ENCODE assay signal across 12 cellular contexts in the genomic region with DNA sequence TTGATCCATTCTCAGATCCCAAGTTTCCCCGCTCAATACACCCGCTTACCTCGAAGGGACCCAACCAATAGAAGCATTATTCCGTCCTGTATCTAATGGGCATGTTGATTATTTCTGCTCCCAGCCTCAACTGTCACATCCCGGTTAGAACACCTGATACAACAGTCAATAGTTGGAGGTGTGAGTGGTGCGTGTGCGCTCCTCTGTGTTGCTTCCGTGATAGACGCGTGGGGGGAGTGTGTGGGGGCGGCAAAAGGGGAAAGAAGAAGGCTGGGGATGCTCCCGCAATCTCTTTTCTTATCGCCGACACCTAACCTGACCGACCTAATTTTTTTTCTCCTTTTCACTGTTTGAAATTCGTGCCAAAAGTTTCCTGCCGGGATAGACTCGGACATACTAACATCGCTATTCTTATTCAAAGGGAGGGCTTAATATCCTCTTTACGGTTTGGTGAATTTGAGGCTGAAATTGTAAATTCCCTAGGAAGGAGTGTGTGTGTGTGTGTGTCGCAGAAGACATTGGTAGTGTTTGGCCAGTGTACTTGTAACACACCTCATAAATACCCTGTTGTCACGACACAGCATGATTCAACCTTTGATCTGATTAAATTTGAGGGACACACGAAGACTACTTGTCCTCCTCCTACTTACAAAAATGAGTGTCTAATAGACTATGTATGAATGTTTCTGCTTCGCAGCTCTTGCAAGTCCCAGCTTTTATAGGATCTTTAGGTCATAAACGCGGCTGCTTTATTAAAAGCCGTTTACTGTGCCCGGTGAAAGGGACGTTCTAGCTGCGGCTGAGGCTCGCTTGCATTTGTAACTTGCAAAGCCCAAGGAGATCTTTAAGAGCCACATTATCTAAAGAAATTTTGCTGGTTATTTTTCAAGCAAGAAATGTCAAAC. TPM values are rescaled to one million over a fixed set of nuclear protein-coding genes. Genes with fewer than 3 reads are reported as not detected.
A peak's percentile ranks its signal among the peaks of the same experiment; 100 is the strongest.
DNase-seq lines count a peak whose midpoint lies in the region; ATAC-seq lines count a peak whose summit lies in the region.
"Had no signal": no experiment of that assay in that cellular context is flagged by ENCODE, and none has a peak within 500 bp of the region (broad histone marks: within the 10 kb centered on the region; RNA-seq: fewer than 3 reads in every experiment).

No MANE protein-coding gene starts in this region.

- H3K27me3 ChIP-seq in mesendoderm (ENCODE audit: insufficient read depth, low read length, poor library complexity): peaks cover 36% of the 10 kb centered on the region

- peaks cover 91% of the 10 kb centered on the region for H3K27me3 Mint-ChIP-seq in activated T-helper 2 cell treated with anti-CD3 and anti-CD28 coated beads, Interferon-gamma antibody, Interleukin-2, Interleukin-4, amounts not matched to agents 10 μg/mL and 5 μg/mL and 100 μg/mL, durations not matched to agents 14 hours and 24 hours and 36 hours (ENCODE audit: low read depth)

- no peaks in the 10 kb centered on the region for H3K9me3 Mint-ChIP-seq in activated T-helper 2 cell treated with anti-CD3 and anti-CD28 coated beads, Interferon-gamma antibody, Interleukin-2, Interleukin-4, amounts not matched to agents 10 μg/mL and 5 μg/mL and 100 μg/mL, durations not matched to agents 14 hours and 24 hours and 36 hours
- H3K9me3 Mint-ChIP-seq: activated B cell treated with CpG ODN at 0.5 μM for 24 hours had no signal

- DNase-seq in NCI-H2029 treated with DMSO at 0.1 percent for 48 hours (lab: John Stamatoyannopoulos, UW) (peak; percentile 60), NCI-H2029 (lab: John Stamatoyannopoulos, UW) (no peak), ELF-1 (ENCODE audit: low read depth, low spot score) (peak; percentile 22), mesendoderm (peak; percentile 30)
- no peak for DNase-seq in activated T-helper 2 cell treated with anti-CD3 and anti-CD28 coated beads, Interferon-gamma antibody, Interleukin-2, Interleukin-4, amounts not matched to agents 10 μg/mL and 5 μg/mL and 100 μg/mL, durations not matched to agents 14 hours and 24 hours and 36 hours (ENCODE audit: low spot score)
- no peak for DNase-seq in activated T-cell treated with anti-CD3 and anti-CD28 coated beads, Interleukin-2, amount 50 U/mL, for 1 hour
- no peak for DNase-seq in stimulated activated CD4-positive, alpha-beta T cell treated with anti-CD3 and anti-CD28 coated beads, Interleukin-4, amount 100 ng/mL, for 4 hours
- DNase-seq: ACHN, activated B cell treated with CpG ODN at 0.5 μM for 24 hours, foreskin melanocyte, IMR-90 had no signal

- no peak overlapping the region for H3K9ac ChIP-seq in mesendoderm (ENCODE audit: low read length)

- no peak overlapping the region for H2BK120ac ChIP-seq in mesendoderm (ENCODE audit: low read depth, low read length)

- H3K4me1 Mint-ChIP-seq in activated T-helper 2 cell treated with anti-CD3 and anti-CD28 coated beads, Interferon-gamma antibody, Interleukin-2, Interleukin-4, amounts not matched to agents 10 μg/mL and 5 μg/mL and 100 μg/mL, durations not matched to agents 14 hours and 24 hours and 36 hours (ENCODE audit: low read depth): peaks cover 25% of the 10 kb centered on the region

- H2AK5ac ChIP-seq in mesendoderm (ENCODE audit: low read length): no peak overlapping the region

- no peak overlapping the region for H3K23ac ChIP-seq in mesendoderm (ENCODE audit: low read length)

- H3K4me3 ChIP-seq in mesendoderm (ENCODE audit: low read length): no peak overlapping the region

- H2BK15ac ChIP-seq in mesendoderm (replicated peaks; ENCODE audit: low read depth): no peak overlapping the region

- peaks cover 3% of the 10 kb centered on the region for H3K36me3 Mint-ChIP-seq in activated T-helper 2 cell treated with anti-CD3 and anti-CD28 coated beads, Interferon-gamma antibody, Interleukin-2, Interleukin-4, amounts not matched to agents 10 μg/mL and 5 μg/mL and 100 μg/mL, durations not matched to agents 14 hours and 24 hours and 36 hours (ENCODE audit: low read depth)

- H3K4me3 Mint-ChIP-seq in activated T-helper 2 cell treated with anti-CD3 and anti-CD28 coated beads, Interferon-gamma antibody, Interleukin-2, Interleukin-4, amounts not matched to agents 10 μg/mL and 5 μg/mL and 100 μg/mL, durations not matched to agents 14 hours and 24 hours and 36 hours (ENCODE audit: low read depth): peak overlapping the region; percentile 60

- H2BK5ac ChIP-seq in mesendoderm (ENCODE audit: low read length): no peak overlapping the region

- H3K27ac ChIP-seq in mesendoderm (ENCODE audit: low read depth, low read length): no peak overlapping the region

- no CpG with 5 or more reads among the region's 31 CpGs for WGBS in mesendoderm (ENCODE audit: extremely low coverage, insufficient coverage, low lambda C conversion rate)

- H3K56ac ChIP-seq in mesendoderm (ENCODE audit: low read length): no peak overlapping the region

- intact Hi-C loops in activated T-helper 2 cell treated with anti-CD3 and anti-CD28 coated beads, Interferon-gamma antibody, Interleukin-2, Interleukin-4, amounts not matched to agents 10 μg/mL and 5 μg/mL and 100 μg/mL, durations not matched to agents 14 hours and 24 hours and 36 hours (cut with micrococcal nuclease): loop anchor here (5.0 kb wide), 1 partner anchor 341 kb away; no protein-coding TSS in a partner anchor

- H3K4me1 ChIP-seq in mesendoderm (ENCODE audit: control insufficient read depth, low read depth, low read length): peaks cover 7% of the 10 kb centered on the region

- H3K79me2 ChIP-seq in mesendoderm (ENCODE audit: control insufficient read depth, insufficient read depth, low read length): no peaks in the 10 kb centered on the region

- H3K79me1 ChIP-seq in mesendoderm (ENCODE audit: low read length): no peaks in the 10 kb centered on the region

- H4K5ac ChIP-seq in mesendoderm (ENCODE audit: low read length): no peak overlapping the region

- H3K4ac ChIP-seq in mesendoderm (ENCODE audit: low read depth, low read length): no peak overlapping the region

- H3K4me2 ChIP-seq in mesendoderm (ENCODE audit: low read length): no peak overlapping the region

- H3K27ac Mint-ChIP-seq in activated T-helper 2 cell treated with anti-CD3 and anti-CD28 coated beads, Interferon-gamma antibody, Interleukin-2, Interleukin-4, amounts not matched to agents 10 μg/mL and 5 μg/mL and 100 μg/mL, durations not matched to agents 14 hours and 24 hours and 36 hours: no peak overlapping the region
- H3K27ac Mint-ChIP-seq: activated B cell treated with CpG ODN at 0.5 μM for 24 hours had no signal

- ATAC-seq in GM18870 (IDR thresholded peaks at IDR 0.05; ENCODE audit: unreplicated experiment): no peak

- no peak overlapping the region for H4K8ac ChIP-seq in mesendoderm (ENCODE audit: low read depth, low read length)

- no peaks in the 10 kb centered on the region for H3K36me3 ChIP-seq in mesendoderm (ENCODE audit: control insufficient read depth, insufficient read depth, low read length)

- H3K18ac ChIP-seq in mesendoderm (ENCODE audit: low read length): no peak overlapping the region

RNA-seq across cellular contexts. Expression of gene PROX1, which starts 1.5 kb away (rescaled TPM):
- total RNA-seq in activated T-helper 2 cell treated with anti-CD3 and anti-CD28 coated beads, Interferon-gamma antibody, Interleukin-2, Interleukin-4, amounts not matched to agents 10 μg/mL and 5 μg/mL and 100 μg/mL, durations not matched to agents 14 hours and 24 hours and 36 hours: not detected in 2 replicates
- 0.42 TPM for polyA plus RNA-seq in mesendoderm (2013, experiment 1 of 2)
- polyA plus RNA-seq in mesendoderm (2013, experiment 2 of 2): 0.36 TPM

Comparison
In these comparisons a context has a peak if more than half of its experiments do, and no peak if none do; other contexts are left out.
1. DNase-seq: peak in NCI-H2029 treated with DMSO at 0.1 percent for 48 hours (single experiment), ELF-1 (single experiment) and mesendoderm (single experiment); none in NCI-H2029 (single experiment), activated T-helper 2 cell treated with anti-CD3 and anti-CD28 coated beads, Interferon-gamma antibody, Interleukin-2, Interleukin-4, amounts not matched to agents 10 μg/mL and 5 μg/mL and 100 μg/mL, durations not matched to agents 14 hours and 24 hours and 36 hours (single experiment), activated T-cell treated with anti-CD3 and anti-CD28 coated beads, Interleukin-2, amount 50 U/mL, for 1 hour (single experiment) and stimulated activated CD4-positive, alpha-beta T cell treated with anti-CD3 and anti-CD28 coated beads, Interleukin-4, amount 100 ng/mL, for 4 hours (0 of 2).